ENCODE assay signal across 25 cellular contexts in the genomic region with DNA sequence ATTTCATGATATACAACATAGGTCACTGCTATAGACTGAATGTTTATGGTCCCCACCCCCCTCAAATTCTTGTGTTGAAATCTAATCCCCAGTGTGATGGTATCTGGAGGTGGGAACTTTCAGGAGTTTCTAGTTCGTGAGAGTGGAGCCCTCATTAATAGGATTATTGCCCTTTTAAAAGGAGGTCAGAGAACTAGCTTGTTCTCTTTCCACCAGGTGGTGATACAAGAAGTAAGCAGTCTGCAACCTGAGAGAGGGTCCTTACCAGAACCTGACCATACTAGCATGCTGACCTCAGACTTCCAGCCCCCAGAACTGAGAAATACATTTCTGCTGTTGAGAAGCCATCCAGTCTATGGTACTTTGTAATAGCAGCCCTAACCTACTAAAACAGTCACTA.
"Had no signal": no experiment of that assay in that cellular context is flagged by ENCODE, and none has a peak within 500 bp of the region (broad histone marks: within the 10 kb centered on the region; RNA-seq: fewer than 3 reads in every experiment).

No MANE protein-coding gene starts in this region.

- H3K27ac ChIP-seq: dorsolateral prefrontal cortex, heart left ventricle, left ventricle myocardium inferior, lower lobe of right lung, parathyroid adenoma, psoas muscle, sigmoid colon, skin epidermis, testis, tibial nerve, upper lobe of right lung, vagina had no signal

- H3K27me3 ChIP-seq: dorsolateral prefrontal cortex, heart left ventricle, sigmoid colon, testis, tibial nerve, upper lobe of right lung, vagina had no signal

- H3K36me3 ChIP-seq: vagina had no signal

- H3K9ac ChIP-seq: parathyroid adenoma had no signal

- H3K4me1 ChIP-seq: heart left ventricle, left ventricle myocardium inferior, lower lobe of right lung, parathyroid adenoma, psoas muscle, sigmoid colon, testis, tibial nerve, upper lobe of right lung, vagina had no signal

- H3K27me3 Mint-ChIP-seq: memory B cell; naive B cell; stimulated activated naive B cell treated with anti-CD40 and anti-IgM and Interleukin-4, amounts not matched to agents 10 μg/mL and 1 μg/mL and 100 μg/mL, for 72 hours; stimulated activated naive CD8-positive, alpha-beta T cell treated with anti-CD3 and anti-CD28 coated beads, Interleukin-15, amount 100 ng/mL, for 72 hours had no signal

- ATAC-seq: esophagus mucosa; heart left ventricle; lower lobe of right lung; psoas muscle; stimulated activated naive B cell treated with anti-CD40 and anti-IgM and Interleukin-4, amounts not matched to agents 10 μg/mL and 1 μg/mL and 100 μg/mL, for 72 hours; stimulated activated naive CD8-positive, alpha-beta T cell treated with anti-CD3 and anti-CD28 coated beads, Interleukin-15, amount 100 ng/mL, for 72 hours; upper lobe of right lung had no signal

- H3K9me3 Mint-ChIP-seq: immature natural killer cell; memory B cell; naive B cell; stimulated activated naive B cell treated with anti-CD40 and anti-IgM and Interleukin-4, amounts not matched to agents 10 μg/mL and 1 μg/mL and 100 μg/mL, for 72 hours; stimulated activated naive CD8-positive, alpha-beta T cell treated with anti-CD3 and anti-CD28 coated beads, Interleukin-15, amount 100 ng/mL, for 72 hours had no signal

- H3K9me3 ChIP-seq: heart left ventricle, left ventricle myocardium inferior, lower lobe of right lung, psoas muscle, sigmoid colon, testis, tibial nerve, upper lobe of right lung, vagina had no signal

- DNase-seq: cortex of kidney; dorsolateral prefrontal cortex; effector CD8-positive, alpha-beta T cell; heart left ventricle; hypothalamus; immature natural killer cell; left ventricle myocardium inferior; lower lobe of right lung; naive B cell; psoas muscle; retina; sigmoid colon; stimulated activated CD4-positive, alpha-beta T cell treated with anti-CD3 and anti-CD28 coated beads, Interleukin-2, amount 100 ng/mL, for 24 hours; stimulated activated CD4-positive, alpha-beta T cell treated with anti-CD3 and anti-CD28 coated beads, Interleukin-4, amount 100 ng/mL, for 4 hours; stimulated activated naive B cell treated with anti-CD40 and anti-IgM and Interleukin-4, amounts not matched to agents 10 μg/mL and 1 μg/mL and 100 μg/mL, for 72 hours; stimulated activated naive CD8-positive, alpha-beta T cell treated with anti-CD3 and anti-CD28 coated beads, Interleukin-15, amount 100 ng/mL, for 72 hours; testis; upper lobe of right lung had no signal

- H3K4me3 ChIP-seq: dorsolateral prefrontal cortex, heart left ventricle, left ventricle myocardium inferior, lower lobe of right lung, psoas muscle, sigmoid colon, skin epidermis, testis, tibial nerve, upper lobe of right lung, vagina had no signal

- H3K27ac Mint-ChIP-seq: immature natural killer cell; memory B cell; nephron; stimulated activated naive B cell treated with anti-CD40 and anti-IgM and Interleukin-4, amounts not matched to agents 10 μg/mL and 1 μg/mL and 100 μg/mL, for 72 hours; stimulated activated naive CD8-positive, alpha-beta T cell treated with anti-CD3 and anti-CD28 coated beads, Interleukin-15, amount 100 ng/mL, for 72 hours had no signal

- H3K79me2 ChIP-seq: parathyroid adenoma had no signal

- H3K4me3 Mint-ChIP-seq: immature natural killer cell; memory B cell; naive B cell; nephron; stimulated activated naive B cell treated with anti-CD40 and anti-IgM and Interleukin-4, amounts not matched to agents 10 μg/mL and 1 μg/mL and 100 μg/mL, for 72 hours; stimulated activated naive CD8-positive, alpha-beta T cell treated with anti-CD3 and anti-CD28 coated beads, Interleukin-15, amount 100 ng/mL, for 72 hours had no signal

- H2AFZ ChIP-seq: parathyroid adenoma had no signal

- H3K4me1 Mint-ChIP-seq: immature natural killer cell; nephron; stimulated activated naive CD8-positive, alpha-beta T cell treated with anti-CD3 and anti-CD28 coated beads, Interleukin-15, amount 100 ng/mL, for 72 hours had no signal
